In the genomic region with DNA sequence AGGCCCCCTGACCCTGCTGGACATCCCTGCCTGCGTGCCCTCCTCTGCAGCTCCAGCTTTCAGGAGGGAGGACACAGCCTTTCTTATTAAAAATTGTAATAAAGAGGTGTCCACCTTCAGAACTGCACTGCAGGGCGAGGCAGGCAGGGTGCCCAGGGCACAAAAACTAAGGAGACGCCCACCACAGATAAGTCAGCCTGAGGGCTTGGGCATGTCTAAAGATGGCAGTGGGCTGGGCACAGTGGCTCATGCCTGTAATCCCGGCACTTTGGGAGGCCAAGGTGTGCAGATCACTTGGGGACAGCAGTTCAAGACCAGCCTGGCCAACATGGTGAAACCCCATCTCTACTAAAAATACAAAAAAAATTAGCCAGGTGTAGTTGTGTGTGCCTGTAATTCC, we compare ENCODE assay signal across 31 cellular contexts. TPM values are rescaled to one million over a fixed set of nuclear protein-coding genes. Genes with fewer than 3 reads are reported as not detected.
DNase-seq lines count a peak whose midpoint lies in the region; ATAC-seq and TF ChIP-seq lines count a peak whose summit lies in the region.
"Had no signal": no experiment of that assay in that cellular context is flagged by ENCODE, and none has a peak within 500 bp of the region (broad histone marks: within the 10 kb centered on the region; RNA-seq: fewer than 3 reads in every experiment).

No MANE protein-coding gene starts in this region.

- H3K9me3 ChIP-seq in osteoblast (ENCODE audit: low read depth, low read length): no peaks in the 10 kb centered on the region
- no peaks in the 10 kb centered on the region for H3K9me3 ChIP-seq in mammary epithelial cell (replicated peaks; ENCODE audit: insufficient read depth, low read length)
- H3K9me3 ChIP-seq: adrenal gland, heart right ventricle had no signal

- no peaks in the 10 kb centered on the region for H3K36me3 Mint-ChIP-seq in central memory CD8-positive, alpha-beta T cell (ENCODE audit: insufficient read depth)
- peaks cover 10% of the 10 kb centered on the region for H3K36me3 Mint-ChIP-seq in type B pancreatic cell
- H3K36me3 Mint-ChIP-seq: brain, IgD-negative memory B cell had no signal

- no peaks in the 10 kb centered on the region for H3K4me1 Mint-ChIP-seq in central memory CD8-positive, alpha-beta T cell
- H3K4me1 Mint-ChIP-seq in type B pancreatic cell (ENCODE audit: unreplicated experiment): peaks cover 42% of the 10 kb centered on the region

- CTCF ChIA-PET in mammary epithelial cell (lab: Charles Lee; ENCODE audit: low non-redundant PET): no interaction called here

- no peak overlapping the region for H2AFZ ChIP-seq in osteoblast (ENCODE audit: low read length)
- H2AFZ ChIP-seq in mammary epithelial cell (ENCODE audit: low read depth, low read length): no peak overlapping the region

- no peak overlapping the region for H3K9ac ChIP-seq in mammary epithelial cell (ENCODE audit: insufficient read depth, low read length)

- H3K4me2 ChIP-seq in osteoblast (ENCODE audit: insufficient read depth, low read length) (no peak overlapping the region), mammary epithelial cell (ENCODE audit: insufficient read depth, low read depth, low read length) (no peak overlapping the region)

- dilution Hi-C loops in mammary epithelial cell (cut with HindIII; ENCODE audit: low sequenced_read_pairs): no loop called here

- H3K27ac Mint-ChIP-seq in central memory CD8-positive, alpha-beta T cell (ENCODE audit: low read depth): peak overlapping the region; percentile 84
- peak overlapping the region; percentile 99 for H3K27ac Mint-ChIP-seq in type B pancreatic cell
- H3K27ac Mint-ChIP-seq: IgD-negative memory B cell, T-helper 17 cell had no signal

- in situ Hi-C loops in mammary epithelial cell (cut with MboI; ENCODE audit: low sequenced_read_pairs in 2 of 2): loop anchor here in 1 of 2 donors (10.0 kb wide), 1 partner anchor 200 kb away; no protein-coding TSS in a partner anchor

- no peak overlapping the region for H3K4me3 Mint-ChIP-seq in central memory CD8-positive, alpha-beta T cell
- peak overlapping the region; percentile 77 for H3K4me3 Mint-ChIP-seq in type B pancreatic cell
- H3K4me3 Mint-ChIP-seq: brain, IgD-negative memory B cell, T-helper 17 cell had no signal

- no peak overlapping the region for H3K4me3 ChIP-seq in osteoblast (ENCODE audit: insufficient read depth, low read length)
- H3K4me3 ChIP-seq in mammary epithelial cell (replicated peaks in 1 of 3; ENCODE audit: insufficient read depth in 1 of 3, low read depth in 2 of 3, low read length in 3 of 3): no peak overlapping the region
- H3K4me3 ChIP-seq: adrenal gland, heart right ventricle, SK-N-MC had no signal

- 13% methylated on average over 3 of the region's 4 CpGs for WGBS in mammary epithelial cell (ENCODE audit: low coverage, missing lambda C conversion rate)

- H3K27ac ChIP-seq in osteoblast (ENCODE audit: low read depth, low read length) (no peak overlapping the region), mammary epithelial cell (ENCODE audit: insufficient read depth, low read depth, low read length) (no peak overlapping the region)
- H3K27ac ChIP-seq: adrenal gland, heart right ventricle, RWPE1, SK-N-MC had no signal

- no peaks in the 10 kb centered on the region for H3K27me3 Mint-ChIP-seq in central memory CD8-positive, alpha-beta T cell
- H3K27me3 Mint-ChIP-seq in type B pancreatic cell: no peaks in the 10 kb centered on the region
- H3K27me3 Mint-ChIP-seq: brain, IgD-negative memory B cell, T-helper 17 cell had no signal

- peak; percentile 1 for DNase-seq in stimulated activated CD4-positive, alpha-beta T cell treated with anti-CD3 and anti-CD28 coated beads, Interleukin-1b, Interleukin-23, amount 100 ng/mL, for 48 hours
- DNase-seq in stimulated activated CD4-positive, alpha-beta T cell treated with anti-CD3 and anti-CD28 coated beads, Interleukin-4, amount 100 ng/mL, for 24 hours: no peak
- DNase-seq in central memory CD8-positive, alpha-beta T cell (ENCODE audit: low spot score in 2 of 2): no peak
- peak; percentile 64 for DNase-seq in osteoblast (ENCODE audit: insufficient read length, low spot score, missing footprints)
- no peak for DNase-seq in type B pancreatic cell (ENCODE audit: extremely low spot score, unreplicated experiment)
- no peak for DNase-seq in mammary epithelial cell
- no peak for DNase-seq in activated CD4-positive, alpha-beta T cell treated with anti-CD3 and anti-CD28 coated beads for 4 hours
- no peak for DNase-seq in NCI-H524 (lab: John Stamatoyannopoulos, UW)
- DNase-seq: activated CD4-positive, alpha-beta T cell treated with anti-CD3 and anti-CD28 coated beads for 48 hours; activated CD8-positive, alpha-beta memory T cell treated with anti-CD3 and anti-CD28 coated beads for 24 hours; activated T-cell treated with anti-CD3 and anti-CD28 coated beads, Interleukin-2, amount 50 U/mL, for 1 hour; C1 segment of cervical spinal cord; effector CD8-positive, alpha-beta T cell; erythroblast; heart right ventricle; NCI-H1092; NCI-H1930; occipital lobe; stimulated activated CD4-positive, alpha-beta T cell treated with anti-CD3 and anti-CD28 coated beads, Interleukin-12 subunit alpha, Interleukin-12 subunit beta, amount 100 ng/mL, for 4 hours; stimulated activated CD4-positive, alpha-beta T cell treated with anti-CD3 and anti-CD28 coated beads, Interleukin-4, amount 100 ng/mL, for 4 hours; stimulated activated naive CD4-positive, alpha-beta T cell; T-helper 17 cell had no signal

- H3K27me3 ChIP-seq in osteoblast (ENCODE audit: insufficient read depth, low read length): peaks cover 6% of the 10 kb centered on the region
- H3K27me3 ChIP-seq in mammary epithelial cell (ENCODE audit: insufficient read depth, low read length): no peaks in the 10 kb centered on the region
- H3K27me3 ChIP-seq: adrenal gland, heart right ventricle had no signal

- no peaks in the 10 kb centered on the region for H3K9me3 Mint-ChIP-seq in central memory CD8-positive, alpha-beta T cell
- H3K9me3 Mint-ChIP-seq in type B pancreatic cell: no peaks in the 10 kb centered on the region
- H3K9me3 Mint-ChIP-seq: brain, IgD-negative memory B cell had no signal

- H3K4me1 ChIP-seq in osteoblast (ENCODE audit: insufficient read depth, low read length) (peaks cover 5% of the 10 kb centered on the region), mammary epithelial cell (ENCODE audit: insufficient read depth, low read length) (no peaks in the 10 kb centered on the region)

- no TSS peak for BruUV-seq in mammary epithelial cell (replicated peaks; lab: Mats Ljungman, UMichigan)

- H3K36me3 ChIP-seq in osteoblast (ENCODE audit: insufficient read depth, low read length) (peaks cover 5% of the 10 kb centered on the region), mammary epithelial cell (ENCODE audit: insufficient read depth, low read length) (no peaks in the 10 kb centered on the region)

- ATAC-seq in central memory CD8-positive, alpha-beta T cell (replicated peaks; ENCODE audit: extremely low read depth, poor library complexity, severe bottlenecking): no peak
- ATAC-seq: T-helper 17 cell had no signal

- peaks cover 3% of the 10 kb centered on the region for H4K20me1 ChIP-seq in osteoblast (ENCODE audit: insufficient read depth, low read length)
- no peaks in the 10 kb centered on the region for H4K20me1 ChIP-seq in mammary epithelial cell (ENCODE audit: insufficient read depth, low read length)

- no peak for TF ChIP-seq CTCF in osteoblast (IDR thresholded peaks at IDR 0.05; ENCODE audit: extremely low read depth, low read depth, low read length)
- no peak for TF ChIP-seq CTCF in type B pancreatic cell (conservative IDR thresholded peaks at IDR 0.05)
- TF ChIP-seq CTCF in mammary epithelial cell (conservative IDR thresholded peaks at IDR 0.05 in 1 of 2, IDR thresholded peaks at IDR 0.05 in 1 of 2; ENCODE audit: extremely low read depth in 1 of 2, insufficient read depth in 1 of 2, low read depth in 1 of 2, low read length in 2 of 2): no peak

- H3K79me2 ChIP-seq in osteoblast (ENCODE audit: insufficient read depth, low read length) (no peaks in the 10 kb centered on the region), mammary epithelial cell (ENCODE audit: insufficient read depth, low read length) (no peaks in the 10 kb centered on the region)

- intact Hi-C loops in mammary epithelial cell (cut with micrococcal nuclease): no loop called here

RNA-seq across cellular contexts. Expression of a gene that starts 7.0 kb away (rescaled TPM):
- total RNA-seq in osteoblast (under 0.01 TPM in 2 replicates), type B pancreatic cell (ENCODE audit: low replicate concordance) (0.29 and 0.82 TPM in 2 replicates), mammary epithelial cell (under 1 TPM; under 0.01 to 0.16 TPM)
- 0.03 TPM for polyA plus RNA-seq in mammary epithelial cell
- not detected for polyA minus RNA-seq in mammary epithelial cell
- total RNA-seq: H7, heart right ventricle, occipital lobe, right cardiac atrium, temporal lobe, urinary bladder had no signal
- polyA plus RNA-seq: IgD-negative memory B cell had no signal

RNA-seq across cellular contexts. Expression of a gene that starts 11.6 kb away (rescaled TPM):
- total RNA-seq in osteoblast (1.8 and 2.2 TPM in 2 replicates), type B pancreatic cell (ENCODE audit: low replicate concordance) (1.7 and 2.6 TPM in 2 replicates), mammary epithelial cell (1 to 10 TPM; 1.4 to 2.7 TPM)
- 0.79 TPM for polyA plus RNA-seq in mammary epithelial cell
- not detected for polyA minus RNA-seq in mammary epithelial cell

RNA-seq across cellular contexts. Expression of a gene that starts 19.1 kb away (rescaled TPM):
- total RNA-seq in osteoblast (14.7 and 27.1 TPM in 2 replicates), type B pancreatic cell (ENCODE audit: low replicate concordance) (67.4 and 68.2 TPM in 2 replicates), mammary epithelial cell (10 to 100 TPM; 14.6 to 14.7 TPM)
- 5.4 TPM for polyA plus RNA-seq in mammary epithelial cell
- polyA minus RNA-seq in mammary epithelial cell: 2.9 TPM

RNA-seq across cellular contexts. Expression of a gene that starts 31.0 kb away (rescaled TPM):
- total RNA-seq in osteoblast: 1.4 and 2.4 TPM in 2 replicates
- total RNA-seq in type B pancreatic cell (ENCODE audit: low replicate concordance): 20.7 and 32.8 TPM in 2 replicates
- 10 to 100 TPM in 1 of 2 donors, 1 to 10 TPM in 1; 1.8 to 12.7 TPM for total RNA-seq in mammary epithelial cell
- polyA plus RNA-seq in mammary epithelial cell: 10.3 TPM
- polyA minus RNA-seq in mammary epithelial cell: 10.7 TPM

Comparison
In these comparisons a context has a peak if more than half of its experiments do, and no peak if none do; other contexts are left out.
1. DNase-seq: peak in stimulated activated CD4-positive, alpha-beta T cell treated with anti-CD3 and anti-CD28 coated beads, Interleukin-1b, Interleukin-23, amount 100 ng/mL, for 48 hours (single experiment) and osteoblast (single experiment); none in stimulated activated CD4-positive, alpha-beta T cell treated with anti-CD3 and anti-CD28 coated beads, Interleukin-4, amount 100 ng/mL, for 24 hours (single experiment), central memory CD8-positive, alpha-beta T cell (0 of 2), type B pancreatic cell (single experiment), mammary epithelial cell (single experiment), activated CD4-positive, alpha-beta T cell treated with anti-CD3 and anti-CD28 coated beads for 4 hours (0 of 2) and NCI-H524 (0 of 2).